In genomic region chr21:36024782-36025181, GRCh38 we compare ENCODE assay signal across 8 cellular contexts.
"Had no signal": no experiment of that assay in that cellular context is flagged by ENCODE, and none has a peak within 500 bp of the region (broad histone marks: within the 10 kb centered on the region; RNA-seq: fewer than 3 reads in every experiment).

No MANE protein-coding gene starts in this region.

- H3K36me3 ChIP-seq: HAP-1 had no signal

- ATAC-seq: GM23338, HCT116, HepG2, K562 had no signal

- H3K9me3 ChIP-seq: HAP-1 had no signal

- FAIRE-seq: HepG2, K562 had no signal

- DNase-seq: H7, KG1 had no signal

- H3K4me1 ChIP-seq: HAP-1 had no signal

- H3K4me3 ChIP-seq: GM23338, HAP-1, K562 had no signal

- H3K27ac ChIP-seq: HL-60 had no signal
